21 cellular contexts compared by ENCODE assay signal in genomic region chr9:92635760-92636159, GRCh38.
"Had no signal": no experiment of that assay in that cellular context is flagged by ENCODE, and none has a peak within 500 bp of the region (broad histone marks: within the 10 kb centered on the region; RNA-seq: fewer than 3 reads in every experiment).

No MANE protein-coding gene starts in this region.

- H3K4me1 ChIP-seq: neural progenitor cell, prostate gland, thyroid gland had no signal

- H3K9me3 Mint-ChIP-seq: activated T-helper 2 cell treated with anti-CD3 and anti-CD28 coated beads, Interferon-gamma antibody, Interleukin-2, Interleukin-4, amounts not matched to agents 10 μg/mL and 5 μg/mL and 100 μg/mL, durations not matched to agents 14 hours and 24 hours and 36 hours; memory B cell; naive B cell; neural progenitor cell; stimulated activated effector memory CD8-positive, alpha-beta T cell treated with anti-CD3 and anti-CD28 coated beads, Interleukin-12 subunit alpha, Interleukin-12 subunit beta, amount 100 ng/mL, for 72 hours had no signal

- H3K27ac ChIP-seq: brain microvascular endothelial cell, neural progenitor cell, prostate gland, thyroid gland had no signal

- H3K9me3 ChIP-seq: mucosa of descending colon, prostate gland, thyroid gland had no signal

- H3K27me3 Mint-ChIP-seq: memory B cell, naive B cell had no signal

- ATAC-seq: activated CD8-positive, alpha-beta T cell treated with anti-CD3 and anti-CD28 coated beads, Interleukin-2, amount 10 ng/mL, durations not matched to agents 7 days and 5 days; stimulated activated effector memory CD8-positive, alpha-beta T cell treated with anti-CD3 and anti-CD28 coated beads, Interleukin-12 subunit alpha, Interleukin-12 subunit beta, amount 100 ng/mL, for 72 hours had no signal

- H3K4me1 Mint-ChIP-seq: memory B cell, naive B cell, neural progenitor cell had no signal

- H3K4me3 Mint-ChIP-seq: activated CD8-positive, alpha-beta T cell treated with anti-CD3 and anti-CD28 coated beads, Interleukin-2, amount 10 ng/mL, durations not matched to agents 7 days and 5 days; memory B cell; neural progenitor cell; stimulated activated effector memory CD8-positive, alpha-beta T cell treated with anti-CD3 and anti-CD28 coated beads, Interleukin-12 subunit alpha, Interleukin-12 subunit beta, amount 100 ng/mL, for 72 hours had no signal

- H3K4me3 ChIP-seq: mucosa of descending colon, neural progenitor cell, prostate gland, skin epidermis, thyroid gland had no signal

- H3K27ac Mint-ChIP-seq: activated T-helper 2 cell treated with anti-CD3 and anti-CD28 coated beads, Interferon-gamma antibody, Interleukin-2, Interleukin-4, amounts not matched to agents 10 μg/mL and 5 μg/mL and 100 μg/mL, durations not matched to agents 14 hours and 24 hours and 36 hours; memory B cell; neural progenitor cell; stimulated activated effector memory CD8-positive, alpha-beta T cell treated with anti-CD3 and anti-CD28 coated beads, Interleukin-12 subunit alpha, Interleukin-12 subunit beta, amount 100 ng/mL, for 72 hours had no signal

- DNase-seq: activated CD4-positive, alpha-beta T cell treated with anti-CD3 and anti-CD28 coated beads for 48 hours; activated CD4-positive, CD25-positive, alpha-beta regulatory T cell; activated CD8-positive, alpha-beta T cell treated with anti-CD3 and anti-CD28 coated beads, Interleukin-2, amount 10 ng/mL, durations not matched to agents 7 days and 5 days; activated naive CD4-positive, alpha-beta T cell treated with Interleukin-2 at 50 U/mL for 16 hours; brain microvascular endothelial cell; central memory CD4-positive, alpha-beta T cell; erythroblast; left ventricle myocardium superior; mucosa of descending colon; naive B cell; right cardiac atrium; stimulated activated CD4-positive, alpha-beta T cell treated with anti-CD3 and anti-CD28 coated beads, Interleukin-4, amount 100 ng/mL, for 1 hour; T-helper 1 cell; T-helper 9 cell; thyroid gland had no signal

- H3K27me3 ChIP-seq: brain microvascular endothelial cell, neural progenitor cell, thyroid gland had no signal
